Comparison of ENCODE assay signal across 13 cellular contexts in genomic region chr13:51541809-51542258, GRCh38. TPM values are rescaled to one million over a fixed set of nuclear protein-coding genes. Genes with fewer than 3 reads are reported as not detected.
DNase-seq lines count a peak whose midpoint lies in the region; ATAC-seq, FAIRE-seq and TF ChIP-seq lines count a peak whose summit lies in the region.
"Had no signal": no experiment of that assay in that cellular context is flagged by ENCODE, and none has a peak within 500 bp of the region (broad histone marks: within the 10 kb centered on the region; RNA-seq: fewer than 3 reads in every experiment).

No MANE protein-coding gene starts in this region.

- ATAC-seq in pancreas (peak; percentile 50 to 68 (median 58)), GM19324 (IDR thresholded peaks at IDR 0.05; ENCODE audit: low FRiP score, unreplicated experiment) (no peak)

- in situ Hi-C loops in ACHN (cut with HindIII; ENCODE audit: low pct_ligation_motif_present, low pct_unique_long_range_greater_than_20kb, low sequenced_read_pairs): no loop called here

- no peaks in the 10 kb centered on the region for H3K9me3 Mint-ChIP-seq in osteocyte (ENCODE audit: unreplicated experiment)
- H3K9me3 Mint-ChIP-seq: IgD-negative memory B cell had no signal

- intact Hi-C loops in colonic mucosa (cut with DNase I): no loop called here
- intact Hi-C loops in pancreas (cut with DNase I): no loop called here

- H3K9ac ChIP-seq in colonic mucosa (ENCODE audit: low read depth in 2 of 2, low read length in 2 of 2): no peak overlapping the region

- H3K9me3 ChIP-seq in colonic mucosa: no peaks in the 10 kb centered on the region
- H3K9me3 ChIP-seq in pancreas: no peaks in the 10 kb centered on the region

- peaks cover 12% of the 10 kb centered on the region for H3K27me3 Mint-ChIP-seq in osteocyte (ENCODE audit: unreplicated experiment)
- H3K27me3 Mint-ChIP-seq: IgD-negative memory B cell had no signal

- TF ChIP-seq RAD21 in Ishikawa (IDR thresholded peaks at IDR 0.05; ENCODE audit: low read depth): no peak

- 7 to 9% methylated on average over 6 of the region's 6 CpGs for WGBS in pancreas, 2 donors

- peak; percentile 65 for DNase-seq in ACHN
- peak; percentile 28 for DNase-seq in colonic mucosa
- peak; percentile 12 to 73 (median 38) for DNase-seq in pancreas
- DNase-seq in osteocyte (ENCODE audit: extremely low spot score, unreplicated experiment): no peak
- no peak for DNase-seq in SHP77 treated with DMSO at 0.1 percent for 48 hours (lab: John Stamatoyannopoulos, UW)
- DNase-seq in stimulated activated CD4-positive, alpha-beta T cell treated with anti-CD3 and anti-CD28 coated beads, Interleukin-4, amount 100 ng/mL, for 4 hours: no peak
- DNase-seq: activated effector memory CD4-positive, alpha-beta T cell treated with anti-CD3 and anti-CD28 coated beads, Interleukin-2, amount 50 U/mL, for 16 hours; cortex of kidney; naive B cell; NCI-H1048 had no signal

- no peak overlapping the region for H3K27ac Mint-ChIP-seq in osteocyte (ENCODE audit: unreplicated experiment)
- H3K27ac Mint-ChIP-seq: IgD-negative memory B cell had no signal

- H3K4me1 ChIP-seq in colonic mucosa: no peaks in the 10 kb centered on the region
- peaks cover 0 to 17% (median 0%) of the 10 kb centered on the region in 3 donors for H3K4me1 ChIP-seq in pancreas

- H3K4me3 Mint-ChIP-seq in osteocyte (ENCODE audit: unreplicated experiment): no peak overlapping the region
- H3K4me3 Mint-ChIP-seq: IgD-negative memory B cell, naive B cell had no signal

- H3K27me3 ChIP-seq in colonic mucosa: no peaks in the 10 kb centered on the region
- H3K27me3 ChIP-seq in pancreas: no peaks in the 10 kb centered on the region

- H3K4me1 Mint-ChIP-seq in osteocyte (ENCODE audit: unreplicated experiment): peaks cover 5% of the 10 kb centered on the region
- H3K4me1 Mint-ChIP-seq: IgD-negative memory B cell had no signal

- no peak for TF ChIP-seq EP300 in Ishikawa (IDR thresholded peaks at IDR 0.05; ENCODE audit: borderline replicate concordance)

- FAIRE-seq in pancreas (lab: Jason Lieb, UNC): no peak

- no peak overlapping the region for H3K4me3 ChIP-seq in colonic mucosa
- H3K4me3 ChIP-seq in pancreas: peak overlapping the region in 1 of 4 donors; percentile 5

- TF ChIP-seq CTCF in colonic mucosa (IDR thresholded peaks at IDR 0.05): no peak
- no peak for TF ChIP-seq CTCF in pancreas (IDR thresholded peaks at IDR 0.05)
- no peak for TF ChIP-seq CTCF in osteocyte (IDR thresholded peaks at IDR 0.05)

- H3K36me3 ChIP-seq in colonic mucosa (no peaks in the 10 kb centered on the region), pancreas (no peaks in the 10 kb centered on the region)

- H3K36me3 Mint-ChIP-seq in osteocyte (ENCODE audit: unreplicated experiment): no peaks in the 10 kb centered on the region
- H3K36me3 Mint-ChIP-seq: IgD-negative memory B cell, naive B cell had no signal

- H3K27ac ChIP-seq in colonic mucosa: no peak overlapping the region
- peak overlapping the region in 1 of 4 donors; percentile 10 for H3K27ac ChIP-seq in pancreas

TF ChIP-seq in Ishikawa, 13 proteins besides CTCF, POLR2A, EP300 and RAD21:
- TF ChIP-seq TAF1 (IDR thresholded peaks at IDR 0.05; ENCODE audit: low read depth): no peak
- no peak for TF ChIP-seq ZBTB7A (IDR thresholded peaks at IDR 0.05; ENCODE audit: low read depth)
- TF ChIP-seq EGR1 (IDR thresholded peaks at IDR 0.05): no peak
- peak; percentile 41 for TF ChIP-seq NFIC (IDR thresholded peaks at IDR 0.05)
TF ChIP-seq in Ishikawa: peak in this region for 1.

RNA-seq across cellular contexts. Expression of gene WDFY2, which starts 42.4 kb away (rescaled TPM):
- 1 to 10 TPM; 2.7 to 3.3 TPM for total RNA-seq in colonic mucosa
- 10 to 100 TPM; 16.0 to 25.2 (median 17.5) TPM for total RNA-seq in pancreas
- polyA plus RNA-seq in pancreas: 10 to 100 TPM; 11.4 to 16.3 TPM
- 18.6 and 20.7 TPM in 2 replicates for total RNA-seq in osteocyte

Comparison
In these comparisons a context has a peak if more than half of its experiments do, and no peak if none do; other contexts are left out.
1. DNase-seq: peak in ACHN (single experiment), colonic mucosa (single experiment) and pancreas (6 of 6); none in osteocyte (single experiment), SHP77 treated with DMSO at 0.1 percent for 48 hours (single experiment) and stimulated activated CD4-positive, alpha-beta T cell treated with anti-CD3 and anti-CD28 coated beads, Interleukin-4, amount 100 ng/mL, for 4 hours (0 of 2).